ENCODE assay signal across 1 cellular context in the genomic region with DNA sequence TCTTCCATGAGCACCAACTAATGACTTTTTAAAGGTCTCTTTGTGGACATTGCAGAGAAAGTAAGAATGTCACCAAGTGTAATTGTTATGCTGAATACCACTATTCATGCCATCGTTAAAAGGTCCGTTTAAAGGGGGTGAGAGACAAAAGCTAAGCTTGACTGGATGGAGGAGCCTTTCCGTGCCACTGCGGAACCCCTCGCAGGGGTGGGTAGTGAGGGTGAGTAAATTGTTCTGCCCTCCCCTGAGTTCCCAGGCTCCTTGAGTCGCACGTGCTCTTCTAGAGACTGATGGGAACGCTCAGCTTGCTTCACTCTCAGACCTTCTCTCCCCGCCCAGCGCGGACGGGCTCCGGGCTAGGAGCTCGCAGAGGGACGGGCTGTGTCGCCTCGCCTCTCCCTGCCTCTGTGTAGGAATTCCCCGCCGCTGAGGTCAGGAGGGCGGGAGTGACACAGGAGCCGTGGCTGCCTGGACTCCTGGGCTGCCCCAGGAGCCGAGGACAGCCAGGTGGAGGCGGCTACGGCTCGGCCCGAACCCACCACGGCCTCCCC.
TF ChIP-seq lines count a peak whose summit lies in the region.

No MANE protein-coding gene starts in this region.

TF ChIP-seq in GM23338, 12 proteins besides CTCF, POLR2A, EP300 and RAD21:
- TF ChIP-seq NANOG (IDR thresholded peaks at IDR 0.05; ENCODE audit: borderline replicate concordance) = peak; percentile 98
- TF ChIP-seq, protein P1, sequence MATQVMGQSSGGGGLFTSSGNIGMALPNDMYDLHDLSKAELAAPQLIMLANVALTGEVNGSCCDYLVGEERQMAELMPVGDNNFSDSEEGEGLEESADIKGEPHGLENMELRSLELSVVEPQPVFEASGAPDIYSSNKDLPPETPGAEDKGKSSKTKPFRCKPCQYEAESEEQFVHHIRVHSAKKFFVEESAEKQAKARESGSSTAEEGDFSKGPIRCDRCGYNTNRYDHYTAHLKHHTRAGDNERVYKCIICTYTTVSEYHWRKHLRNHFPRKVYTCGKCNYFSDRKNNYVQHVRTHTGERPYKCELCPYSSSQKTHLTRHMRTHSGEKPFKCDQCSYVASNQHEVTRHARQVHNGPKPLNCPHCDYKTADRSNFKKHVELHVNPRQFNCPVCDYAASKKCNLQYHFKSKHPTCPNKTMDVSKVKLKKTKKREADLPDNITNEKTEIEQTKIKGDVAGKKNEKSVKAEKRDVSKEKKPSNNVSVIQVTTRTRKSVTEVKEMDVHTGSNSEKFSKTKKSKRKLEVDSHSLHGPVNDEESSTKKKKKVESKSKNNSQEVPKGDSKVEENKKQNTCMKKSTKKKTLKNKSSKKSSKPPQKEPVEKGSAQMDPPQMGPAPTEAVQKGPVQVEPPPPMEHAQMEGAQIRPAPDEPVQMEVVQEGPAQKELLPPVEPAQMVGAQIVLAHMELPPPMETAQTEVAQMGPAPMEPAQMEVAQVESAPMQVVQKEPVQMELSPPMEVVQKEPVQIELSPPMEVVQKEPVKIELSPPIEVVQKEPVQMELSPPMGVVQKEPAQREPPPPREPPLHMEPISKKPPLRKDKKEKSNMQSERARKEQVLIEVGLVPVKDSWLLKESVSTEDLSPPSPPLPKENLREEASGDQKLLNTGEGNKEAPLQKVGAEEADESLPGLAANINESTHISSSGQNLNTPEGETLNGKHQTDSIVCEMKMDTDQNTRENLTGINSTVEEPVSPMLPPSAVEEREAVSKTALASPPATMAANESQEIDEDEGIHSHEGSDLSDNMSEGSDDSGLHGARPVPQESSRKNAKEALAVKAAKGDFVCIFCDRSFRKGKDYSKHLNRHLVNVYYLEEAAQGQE (IDR thresholded peaks at IDR 0.05; ENCODE audit: unreplicated experiment) = no peak
- TF ChIP-seq, protein P2, sequence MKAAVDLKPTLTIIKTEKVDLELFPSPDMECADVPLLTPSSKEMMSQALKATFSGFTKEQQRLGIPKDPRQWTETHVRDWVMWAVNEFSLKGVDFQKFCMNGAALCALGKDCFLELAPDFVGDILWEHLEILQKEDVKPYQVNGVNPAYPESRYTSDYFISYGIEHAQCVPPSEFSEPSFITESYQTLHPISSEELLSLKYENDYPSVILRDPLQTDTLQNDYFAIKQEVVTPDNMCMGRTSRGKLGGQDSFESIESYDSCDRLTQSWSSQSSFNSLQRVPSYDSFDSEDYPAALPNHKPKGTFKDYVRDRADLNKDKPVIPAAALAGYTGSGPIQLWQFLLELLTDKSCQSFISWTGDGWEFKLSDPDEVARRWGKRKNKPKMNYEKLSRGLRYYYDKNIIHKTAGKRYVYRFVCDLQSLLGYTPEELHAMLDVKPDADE (IDR thresholded peaks at IDR 0.05) = no peak
- no peak for TF ChIP-seq EZH2 (IDR thresholded peaks at IDR 0.05; ENCODE audit: low read depth, unreplicated experiment)
- TF ChIP-seq JUNB (IDR thresholded peaks at IDR 0.05; ENCODE audit: unreplicated experiment) = no peak
- TF ChIP-seq POLR2AphosphoS5 (IDR thresholded peaks at IDR 0.05; ENCODE audit: low read depth) = no peak
- TF ChIP-seq STAT1 (IDR thresholded peaks at IDR 0.05; ENCODE audit: unreplicated experiment) = no peak
- TF ChIP-seq ZNF114 (CRISPR knock-in tag; IDR thresholded peaks at IDR 0.05) = 0 out of 2 replicates have a peak, but pooled peaks have one; percentile 25
- no peak for TF ChIP-seq EZH2phosphoT487 (IDR thresholded peaks at IDR 0.05; ENCODE audit: unreplicated experiment)
- TF ChIP-seq, protein P3, sequence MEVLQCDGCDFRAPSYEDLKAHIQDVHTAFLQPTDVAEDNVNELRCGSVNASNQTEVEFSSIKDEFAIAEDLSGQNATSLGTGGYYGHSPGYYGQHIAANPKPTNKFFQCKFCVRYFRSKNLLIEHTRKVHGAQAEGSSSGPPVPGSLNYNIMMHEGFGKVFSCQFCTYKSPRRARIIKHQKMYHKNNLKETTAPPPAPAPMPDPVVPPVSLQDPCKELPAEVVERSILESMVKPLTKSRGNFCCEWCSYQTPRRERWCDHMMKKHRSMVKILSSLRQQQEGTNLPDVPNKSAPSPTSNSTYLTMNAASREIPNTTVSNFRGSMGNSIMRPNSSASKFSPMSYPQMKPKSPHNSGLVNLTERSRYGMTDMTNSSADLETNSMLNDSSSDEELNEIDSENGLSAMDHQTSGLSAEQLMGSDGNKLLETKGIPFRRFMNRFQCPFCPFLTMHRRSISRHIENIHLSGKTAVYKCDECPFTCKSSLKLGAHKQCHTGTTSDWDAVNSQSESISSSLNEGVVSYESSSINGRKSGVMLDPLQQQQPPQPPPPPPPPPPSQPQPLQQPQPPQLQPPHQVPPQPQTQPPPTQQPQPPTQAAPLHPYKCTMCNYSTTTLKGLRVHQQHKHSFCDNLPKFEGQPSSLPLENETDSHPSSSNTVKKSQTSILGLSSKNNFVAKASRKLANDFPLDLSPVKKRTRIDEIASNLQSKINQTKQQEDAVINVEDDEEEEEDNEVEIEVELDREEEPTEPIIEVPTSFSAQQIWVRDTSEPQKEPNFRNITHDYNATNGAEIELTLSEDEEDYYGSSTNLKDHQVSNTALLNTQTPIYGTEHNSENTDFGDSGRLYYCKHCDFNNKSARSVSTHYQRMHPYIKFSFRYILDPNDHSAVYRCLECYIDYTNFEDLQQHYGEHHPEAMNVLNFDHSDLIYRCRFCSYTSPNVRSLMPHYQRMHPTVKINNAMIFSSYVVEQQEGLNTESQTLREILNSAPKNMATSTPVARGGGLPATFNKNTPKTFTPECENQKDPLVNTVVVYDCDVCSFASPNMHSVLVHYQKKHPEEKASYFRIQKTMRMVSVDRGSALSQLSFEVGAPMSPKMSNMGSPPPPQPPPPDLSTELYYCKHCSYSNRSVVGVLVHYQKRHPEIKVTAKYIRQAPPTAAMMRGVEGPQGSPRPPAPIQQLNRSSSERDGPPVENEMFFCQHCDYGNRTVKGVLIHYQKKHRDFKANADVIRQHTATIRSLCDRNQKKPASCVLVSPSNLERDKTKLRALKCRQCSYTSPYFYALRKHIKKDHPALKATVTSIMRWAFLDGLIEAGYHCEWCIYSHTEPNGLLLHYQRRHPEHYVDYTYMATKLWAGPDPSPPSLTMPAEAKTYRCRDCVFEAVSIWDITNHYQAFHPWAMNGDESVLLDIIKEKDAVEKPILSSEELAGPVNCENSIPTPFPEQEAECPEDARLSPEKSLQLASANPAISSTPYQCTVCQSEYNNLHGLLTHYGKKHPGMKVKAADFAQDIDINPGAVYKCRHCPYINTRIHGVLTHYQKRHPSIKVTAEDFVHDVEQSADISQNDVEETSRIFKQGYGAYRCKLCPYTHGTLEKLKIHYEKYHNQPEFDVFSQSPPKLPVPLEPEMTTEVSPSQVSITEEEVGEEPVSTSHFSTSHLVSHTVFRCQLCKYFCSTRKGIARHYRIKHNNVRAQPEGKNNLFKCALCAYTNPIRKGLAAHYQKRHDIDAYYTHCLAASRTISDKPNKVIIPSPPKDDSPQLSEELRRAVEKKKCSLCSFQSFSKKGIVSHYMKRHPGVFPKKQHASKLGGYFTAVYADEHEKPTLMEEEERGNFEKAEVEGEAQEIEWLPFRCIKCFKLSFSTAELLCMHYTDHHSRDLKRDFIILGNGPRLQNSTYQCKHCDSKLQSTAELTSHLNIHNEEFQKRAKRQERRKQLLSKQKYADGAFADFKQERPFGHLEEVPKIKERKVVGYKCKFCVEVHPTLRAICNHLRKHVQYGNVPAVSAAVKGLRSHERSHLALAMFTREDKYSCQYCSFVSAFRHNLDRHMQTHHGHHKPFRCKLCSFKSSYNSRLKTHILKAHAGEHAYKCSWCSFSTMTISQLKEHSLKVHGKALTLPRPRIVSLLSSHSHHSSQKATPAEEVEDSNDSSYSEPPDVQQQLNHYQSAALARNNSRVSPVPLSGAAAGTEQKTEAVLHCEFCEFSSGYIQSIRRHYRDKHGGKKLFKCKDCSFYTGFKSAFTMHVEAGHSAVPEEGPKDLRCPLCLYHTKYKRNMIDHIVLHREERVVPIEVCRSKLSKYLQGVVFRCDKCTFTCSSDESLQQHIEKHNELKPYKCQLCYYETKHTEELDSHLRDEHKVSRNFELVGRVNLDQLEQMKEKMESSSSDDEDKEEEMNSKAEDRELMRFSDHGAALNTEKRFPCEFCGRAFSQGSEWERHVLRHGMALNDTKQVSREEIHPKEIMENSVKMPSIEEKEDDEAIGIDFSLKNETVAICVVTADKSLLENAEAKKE (CRISPR knock-in tag; IDR thresholded peaks at IDR 0.05) = no peak
- no peak for TF ChIP-seq CREB1 (CRISPR knock-in tag; IDR thresholded peaks at IDR 0.05; ENCODE audit: low read depth)
- no peak for TF ChIP-seq ZNF331 (CRISPR knock-in tag; IDR thresholded peaks at IDR 0.05; ENCODE audit: low read depth)
